Comparison of ENCODE assay signal across 5 cellular contexts in genomic region chr19:47388723-47389122, GRCh38. TPM values are rescaled to one million over a fixed set of nuclear protein-coding genes. Genes with fewer than 3 reads are reported as not detected.
"Had no signal": no experiment of that assay in that cellular context is flagged by ENCODE, and none has a peak within 500 bp of the region (broad histone marks: within the 10 kb centered on the region; RNA-seq: fewer than 3 reads in every experiment).

No MANE protein-coding gene starts in this region.

RNA-seq across cellular contexts. Expression of gene MEIS3, which starts 30.6 kb away (rescaled TPM):
- total RNA-seq: activated CD4-positive, alpha-beta T cell treated with anti-CD3 and anti-CD28 coated beads, Interleukin-2, amount 10 ng/mL, durations not matched to agents 24 days and 14 days; activated CD8-positive, alpha-beta memory T cell treated with anti-CD3 and anti-CD28 coated beads for 36 hours; activated naive CD4-positive, alpha-beta T cell treated with anti-CD3 and anti-CD28 coated beads for 36 hours; activated naive CD8-positive, alpha-beta T cell treated with anti-CD3 and anti-CD28 coated beads for 36 hours; activated T-helper 1 cell treated with anti-CD3 and anti-CD28 coated beads, Interleukin-12 subunit alpha, Interleukin-12 subunit beta, Interleukin-2, Interleukin-4 antibody, amounts not matched to agents 30 ng/mL and 10 ng/mL and 1 ng/mL, durations not matched to agents 14 hours and 24 hours and 36 hours had no signal

RNA-seq across cellular contexts. Expression of gene C5AR2, which starts 56.7 kb away (rescaled TPM):
- total RNA-seq: activated CD4-positive, alpha-beta T cell treated with anti-CD3 and anti-CD28 coated beads, Interleukin-2, amount 10 ng/mL, durations not matched to agents 24 days and 14 days; activated CD8-positive, alpha-beta memory T cell treated with anti-CD3 and anti-CD28 coated beads for 36 hours; activated naive CD4-positive, alpha-beta T cell treated with anti-CD3 and anti-CD28 coated beads for 36 hours; activated naive CD8-positive, alpha-beta T cell treated with anti-CD3 and anti-CD28 coated beads for 36 hours; activated T-helper 1 cell treated with anti-CD3 and anti-CD28 coated beads, Interleukin-12 subunit alpha, Interleukin-12 subunit beta, Interleukin-2, Interleukin-4 antibody, amounts not matched to agents 30 ng/mL and 10 ng/mL and 1 ng/mL, durations not matched to agents 14 hours and 24 hours and 36 hours had no signal
